9 cellular contexts compared by ENCODE assay signal in the genomic region with DNA sequence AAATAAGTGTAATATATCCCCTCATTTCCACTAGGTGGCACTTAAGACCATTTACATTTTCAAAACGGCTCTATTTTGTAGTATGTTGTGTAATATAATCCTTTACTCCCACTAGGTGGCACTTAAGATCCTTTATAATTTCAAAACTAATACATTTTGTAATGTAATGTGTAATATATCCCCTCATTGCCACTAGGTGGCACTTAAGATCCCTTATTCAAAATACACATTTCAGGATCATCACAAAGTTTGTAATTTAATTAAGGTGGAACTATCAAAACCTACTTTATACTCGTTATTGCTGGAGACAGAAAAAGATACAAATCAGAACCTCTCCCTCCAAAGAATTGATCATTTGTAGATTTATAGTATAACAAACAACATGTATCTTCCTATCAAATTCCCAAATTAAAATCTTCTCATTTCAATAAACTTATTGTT.
DNase-seq lines count a peak whose midpoint lies in the region; ATAC-seq, FAIRE-seq and TF ChIP-seq lines count a peak whose summit lies in the region.
"Had no signal": no experiment of that assay in that cellular context is flagged by ENCODE, and none has a peak within 500 bp of the region (broad histone marks: within the 10 kb centered on the region; RNA-seq: fewer than 3 reads in every experiment).

No MANE protein-coding gene starts in this region.

- no peaks in the 10 kb centered on the region for H3K27me3 ChIP-seq in OCI-LY1 (ENCODE audit: insufficient read depth, low read length)
- H3K27me3 ChIP-seq in right lobe of liver: no peaks in the 10 kb centered on the region
- no peaks in the 10 kb centered on the region for H3K27me3 ChIP-seq in uterus

- CTCF ChIA-PET in activated CD4-positive, alpha-beta T cell treated with anti-CD3 and anti-CD28 coated beads, Interleukin-2, amount 10 ng/mL, durations not matched to agents 7 days and 5 days (lab: Charles Lee): no interaction called here

- no peak overlapping the region for H3K27ac Mint-ChIP-seq in activated CD4-positive, alpha-beta T cell treated with anti-CD3 and anti-CD28 coated beads, Interleukin-2, amount 10 ng/mL, durations not matched to agents 7 days and 5 days

- peak; percentile 8 for DNase-seq in activated CD4-positive, alpha-beta T cell treated with anti-CD3 and anti-CD28 coated beads, Interleukin-2, amount 10 ng/mL, durations not matched to agents 7 days and 5 days
- DNase-seq in activated CD4-positive, alpha-beta T cell treated with anti-CD3 and anti-CD28 coated beads for 1 hour: no peak
- DNase-seq in H54 (ENCODE audit: insufficient read length, low spot score) (peak; percentile 1), LHCN-M2 (ENCODE audit: low read depth) (peak; percentile 66), choroid plexus epithelial cell (ENCODE audit: low read depth) (peak; percentile 82), right lobe of liver (no peak), uterus (no peak)

- H3K9me3 ChIP-seq in OCI-LY1 (ENCODE audit: low read length): no peaks in the 10 kb centered on the region
- H3K9me3 ChIP-seq in right lobe of liver: no peaks in the 10 kb centered on the region
- H3K9me3 ChIP-seq in uterus: no peaks in the 10 kb centered on the region

- no peak overlapping the region for H3K4me2 ChIP-seq in OCI-LY1 (ENCODE audit: low read length)

- WGBS in right lobe of liver (ENCODE audit: insufficient coverage, low coverage, low lambda C conversion rate, missing lambda C conversion rate): 2% methylated on average over 2 of the region's 2 CpGs

- H3K4me3 Mint-ChIP-seq in activated CD4-positive, alpha-beta T cell treated with anti-CD3 and anti-CD28 coated beads, Interleukin-2, amount 10 ng/mL, durations not matched to agents 7 days and 5 days: no peak overlapping the region
- H3K4me3 Mint-ChIP-seq: CD8-positive, alpha-beta memory T cell had no signal

- H3K36me3 ChIP-seq in OCI-LY1 (ENCODE audit: insufficient read depth, low read length) (no peaks in the 10 kb centered on the region), right lobe of liver (no peaks in the 10 kb centered on the region), uterus (no peaks in the 10 kb centered on the region)

- H3K27ac ChIP-seq in OCI-LY1 (ENCODE audit: low read depth, low read length, poor library complexity, severe bottlenecking) (no peak overlapping the region), right lobe of liver (no peak overlapping the region), uterus (no peak overlapping the region)

- H4K20me1 ChIP-seq in OCI-LY1 (ENCODE audit: insufficient read depth, low read length): no peaks in the 10 kb centered on the region

- H3K9me3 Mint-ChIP-seq in activated CD4-positive, alpha-beta T cell treated with anti-CD3 and anti-CD28 coated beads, Interleukin-2, amount 10 ng/mL, durations not matched to agents 7 days and 5 days: no peaks in the 10 kb centered on the region
- H3K9me3 Mint-ChIP-seq: CD8-positive, alpha-beta memory T cell had no signal

- intact Hi-C loops in right lobe of liver (cut with DNase I) (no loop called here), uterus (cut with DNase I; ENCODE audit: low total_unique reads) (loop anchor here (10.0 kb wide), 1 partner anchor 222 kb away; a partner anchor contains a TSS)

- H3F3A ChIP-seq in OCI-LY1 (ENCODE audit: insufficient read depth, low read length): no peaks in the 10 kb centered on the region

- H3K9ac ChIP-seq in OCI-LY1 (ENCODE audit: low read length): no peak overlapping the region

- TF ChIP-seq POLR2A in H54 (IDR thresholded peaks at IDR 0.05; ENCODE audit: low read depth, low read length) (no peak), right lobe of liver (IDR thresholded peaks at IDR 0.05) (no peak), uterus (IDR thresholded peaks at IDR 0.05) (no peak)

- TF ChIP-seq CTCF in OCI-LY1 (IDR thresholded peaks at IDR 0.05; ENCODE audit: low read length) (peak; percentile 81), choroid plexus epithelial cell (conservative IDR thresholded peaks at IDR 0.05; ENCODE audit: low read depth, low read length) (peak; percentile 53), right lobe of liver (IDR thresholded peaks at IDR 0.05) (peak; percentile 94 to 98 (median 97)), uterus (IDR thresholded peaks at IDR 0.05) (peak; percentile 69 to 99 (median 92))

- H3K4me3 ChIP-seq in OCI-LY1 (ENCODE audit: low read depth, low read length, poor library complexity, severe bottlenecking) (no peak overlapping the region), choroid plexus epithelial cell (ENCODE audit: low read depth, low read length) (no peak overlapping the region), right lobe of liver (no peak overlapping the region), uterus (no peak overlapping the region)

- H3K9me2 ChIP-seq in OCI-LY1 (ENCODE audit: low read depth, low read length): no peaks in the 10 kb centered on the region

- no peaks in the 10 kb centered on the region for H3K36me3 Mint-ChIP-seq in activated CD4-positive, alpha-beta T cell treated with anti-CD3 and anti-CD28 coated beads, Interleukin-2, amount 10 ng/mL, durations not matched to agents 7 days and 5 days (ENCODE audit: low read depth)
- H3K36me3 Mint-ChIP-seq: CD8-positive, alpha-beta memory T cell had no signal

- H3K4me1 Mint-ChIP-seq in activated CD4-positive, alpha-beta T cell treated with anti-CD3 and anti-CD28 coated beads, Interleukin-2, amount 10 ng/mL, durations not matched to agents 7 days and 5 days: no peaks in the 10 kb centered on the region
- H3K4me1 Mint-ChIP-seq: CD8-positive, alpha-beta memory T cell had no signal

- no peaks in the 10 kb centered on the region for H3K4me1 ChIP-seq in OCI-LY1 (ENCODE audit: insufficient read depth, low read length, severe bottlenecking)
- no peaks in the 10 kb centered on the region for H3K4me1 ChIP-seq in right lobe of liver
- no peaks in the 10 kb centered on the region for H3K4me1 ChIP-seq in uterus

- POLR2A ChIA-PET in activated CD4-positive, alpha-beta T cell treated with anti-CD3 and anti-CD28 coated beads, Interleukin-2, amount 10 ng/mL, durations not matched to agents 7 days and 5 days (lab: Charles Lee): no interaction called here

- H3K27me3 Mint-ChIP-seq in activated CD4-positive, alpha-beta T cell treated with anti-CD3 and anti-CD28 coated beads, Interleukin-2, amount 10 ng/mL, durations not matched to agents 7 days and 5 days: peaks cover 3% of the 10 kb centered on the region

- H2AFZ ChIP-seq in OCI-LY1 (ENCODE audit: low read length): no peak overlapping the region

- H3K79me2 ChIP-seq in OCI-LY1 (ENCODE audit: insufficient read depth, low read length): no peaks in the 10 kb centered on the region

- no peak for FAIRE-seq in H54 (lab: Jason Lieb, UNC)

- peak; percentile 97 to 100 (median 98) for ATAC-seq in right lobe of liver

Comparison
In these comparisons a context has a peak if more than half of its experiments do, and no peak if none do; other contexts are left out.
1. DNase-seq: peak in activated CD4-positive, alpha-beta T cell treated with anti-CD3 and anti-CD28 coated beads, Interleukin-2, amount 10 ng/mL, durations not matched to agents 7 days and 5 days (single experiment), H54 (single experiment), LHCN-M2 (single experiment) and choroid plexus epithelial cell (single experiment); none in activated CD4-positive, alpha-beta T cell treated with anti-CD3 and anti-CD28 coated beads for 1 hour (single experiment), right lobe of liver (0 of 3) and uterus (0 of 2).
2. Peak in every context shown above with its lines, with median percentiles within 50 percentile points of each other: CTCF ChIP-seq.